Comparison of ENCODE assay signal across 13 cellular contexts in genomic region chrX:2829469-2830246, GRCh38. TPM values are rescaled to one million over a fixed set of nuclear protein-coding genes. Genes with fewer than 3 reads are reported as not detected.
DNase-seq lines count a peak whose midpoint lies in the region; ATAC-seq and TF ChIP-seq lines count a peak whose summit lies in the region.
"Had no signal": no experiment of that assay in that cellular context is flagged by ENCODE, and none has a peak within 500 bp of the region (broad histone marks: within the 10 kb centered on the region; RNA-seq: fewer than 3 reads in every experiment).

No MANE protein-coding gene starts in this region.

- peak overlapping the region in 7 of 11 experiments; percentile 11 to 62 (median 55); a peak in 5 of 22 replicates for H3K9ac ChIP-seq in BLaER1 treated with 17β-estradiol and CSF1 and Interleukin-3, amounts not matched to agents 10 nM and 100 nM
- H3K9ac ChIP-seq in iPS-18a (ENCODE audit: low read length), result peak overlapping the region; percentile 48

- H3K9me3 ChIP-seq in BLaER1 treated with 17β-estradiol and CSF1 and Interleukin-3, amounts not matched to agents 10 nM and 100 nM (replicated peaks in 1 of 11), result peaks cover 0 to 11% (median 3%) of the 10 kb centered on the region in 11 experiments; a peak in 9 of 22 replicates
- H3K9me3 ChIP-seq in iPS-18a (ENCODE audit: control insufficient read depth, low read depth, low read length), result no peaks in the 10 kb centered on the region

- no peak overlapping the region for H3K27ac Mint-ChIP-seq in WTC11
- H3K27ac Mint-ChIP-seq: naive thymus-derived CD8-positive, alpha-beta T cell had no signal

- intact Hi-C loops in sciatic nerve (cut with DNase I), result no loop called here

- H3K27ac ChIP-seq in BLaER1 treated with 17β-estradiol and CSF1 and Interleukin-3, amounts not matched to agents 10 nM and 100 nM, result no peak overlapping the region
- H3K27ac ChIP-seq in iPS-18a (ENCODE audit: low read length), result no peak overlapping the region

- no peaks in the 10 kb centered on the region for H3K27me3 ChIP-seq in BLaER1 treated with 17β-estradiol and CSF1 and Interleukin-3, amounts not matched to agents 10 nM and 100 nM
- H3K27me3 ChIP-seq in iPS-18a (ENCODE audit: control insufficient read depth, insufficient read depth, low read length), result no peaks in the 10 kb centered on the region

- H3K9me3 Mint-ChIP-seq in WTC11, result no peaks in the 10 kb centered on the region

- H3K27me3 Mint-ChIP-seq in WTC11 (ENCODE audit: low read depth), result no peaks in the 10 kb centered on the region

- ATAC-seq in WTC11 (no peak), sciatic nerve (peak; percentile 16), HG03108 (IDR thresholded peaks at IDR 0.05; ENCODE audit: unreplicated experiment) (no peak)
- ATAC-seq: naive thymus-derived CD8-positive, alpha-beta T cell had no signal

- peaks cover 12% of the 10 kb centered on the region for H3K4me1 Mint-ChIP-seq in WTC11
- H3K4me1 Mint-ChIP-seq: naive thymus-derived CD8-positive, alpha-beta T cell had no signal

- H3K36me3 ChIP-seq in BLaER1 treated with 17β-estradiol and CSF1 and Interleukin-3, amounts not matched to agents 10 nM and 100 nM, result no peaks in the 10 kb centered on the region; a peak in 1 of 22 replicates
- peaks cover 12% of the 10 kb centered on the region for H3K36me3 ChIP-seq in iPS-18a (ENCODE audit: control insufficient read depth, low read depth, low read length)

- peak overlapping the region; percentile 43 to 69 (median 56); a peak in 17 of 20 replicates for H3K4me3 ChIP-seq in BLaER1 treated with 17β-estradiol and CSF1 and Interleukin-3, amounts not matched to agents 10 nM and 100 nM
- peak overlapping the region; percentile 47 for H3K4me3 ChIP-seq in iPS-18a (ENCODE audit: low read length)

- peaks cover 0 to 7% (median 0%) of the 10 kb centered on the region in 10 experiments; a peak in 5 of 20 replicates for H3K4me1 ChIP-seq in BLaER1 treated with 17β-estradiol and CSF1 and Interleukin-3, amounts not matched to agents 10 nM and 100 nM
- H3K4me1 ChIP-seq in iPS-18a (ENCODE audit: control insufficient read depth, low read depth, low read length), result peaks cover 7% of the 10 kb centered on the region

- H4K20me1 ChIP-seq in BLaER1 treated with 17β-estradiol and CSF1 and Interleukin-3, amounts not matched to agents 10 nM and 100 nM, result no peaks in the 10 kb centered on the region

- POLR2A ChIA-PET in WTC11 (lab: Charles Lee), result no interaction called here

- TF ChIP-seq CTCF in WTC11 (IDR thresholded peaks at IDR 0.05), result no peak

- peaks cover 29% of the 10 kb centered on the region for H3K36me3 Mint-ChIP-seq in WTC11

- CTCF ChIA-PET in WTC11 (lab: Charles Lee), result interaction anchor here (1.1 kb wide), 1 partner anchor 10 kb away, joined by 4 read pairs; no protein-coding TSS in a partner anchor

- DNase-seq in WTC11 (ENCODE audit: low spot score) (no peak), sciatic nerve (ENCODE audit: low spot score) (no peak), NCI-H2081 (lab: John Stamatoyannopoulos, UW) (no peak), NCI-H1105 treated with DMSO at 0.1 percent for 48 hours (lab: John Stamatoyannopoulos, UW) (no peak)
- no peak for DNase-seq in stimulated activated CD4-positive, alpha-beta T cell treated with anti-CD3 and anti-CD28 coated beads, Interleukin-4, amount 100 ng/mL, for 4 hours
- DNase-seq: activated CD4-positive, CD25-positive, alpha-beta regulatory T cell treated with anti-CD3 and anti-CD28 coated beads, Interleukin-2, amount 50 U/mL, for 72 hours; activated effector memory CD4-positive, alpha-beta T cell treated with Interleukin-2 at 50 U/mL for 16 hours; DMS153; KG1 had no signal

- H3K4me2 ChIP-seq in BLaER1 treated with 17β-estradiol and CSF1 and Interleukin-3, amounts not matched to agents 10 nM and 100 nM, result peak overlapping the region; percentile 35 to 57 (median 46); a peak in 18 of 22 replicates

- H3K4me3 Mint-ChIP-seq in WTC11, result peak overlapping the region; percentile 64

TF ChIP-seq in WTC11, 78 proteins besides CTCF, POLR2A, EP300 and RAD21:
- TF ChIP-seq ZBTB21 (CRISPR knock-in tag; IDR thresholded peaks at IDR 0.05; ENCODE audit: borderline replicate concordance) (no peak), SP1 (CRISPR knock-in tag; conservative IDR thresholded peaks at IDR 0.05) (no peak), PRRX2 (CRISPR knock-in tag; IDR thresholded peaks at IDR 0.05) (no peak), E2F4 (CRISPR knock-in tag; IDR thresholded peaks at IDR 0.05; ENCODE audit: borderline replicate concordance, low read depth) (no peak)

RNA-seq across cellular contexts. Expression of gene GYG2, which starts 0.9 kb away (rescaled TPM):
- total RNA-seq in WTC11 (2021) (47.6 to 53.6 TPM (median 52.8 TPM) in 3 replicates), sciatic nerve (10.9 TPM)
- total RNA-seq: naive thymus-derived CD8-positive, alpha-beta T cell had no signal
